In the genomic region with DNA sequence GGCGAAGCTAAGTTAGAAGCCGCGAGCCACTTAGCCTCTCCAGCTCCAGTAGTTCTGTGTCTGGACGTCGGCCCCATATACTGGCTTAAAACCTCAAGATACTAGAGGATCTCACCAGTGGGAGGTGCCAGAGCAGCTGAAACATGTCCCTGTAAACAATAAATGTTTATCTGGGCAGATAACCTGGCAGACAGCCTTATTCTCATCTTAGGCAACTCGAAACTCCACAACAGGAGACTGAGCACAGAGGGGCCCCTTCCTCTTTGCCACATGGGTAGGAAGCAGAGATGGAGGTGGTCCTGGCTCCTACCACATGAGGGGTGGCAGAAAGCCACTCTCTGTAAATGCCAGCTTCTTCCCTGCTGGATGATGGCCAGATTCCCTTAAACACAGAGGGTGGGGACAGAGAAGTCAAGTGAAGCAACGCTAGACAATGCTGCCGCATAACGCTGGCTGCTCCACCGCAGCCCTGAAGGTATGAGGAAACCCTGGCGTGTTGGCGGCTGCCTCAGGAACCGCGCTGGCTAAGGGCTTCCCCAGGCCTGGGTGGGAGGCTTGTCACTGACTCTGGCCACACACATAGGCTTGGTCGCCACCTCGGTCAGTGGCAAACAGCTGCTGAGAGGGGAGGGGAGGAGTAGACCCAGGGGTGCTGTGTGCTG, we compare ENCODE assay signal across 8 cellular contexts.
A peak's percentile ranks its signal among the peaks of the same experiment; 100 is the strongest.
DNase-seq lines count a peak whose midpoint lies in the region; ATAC-seq lines count a peak whose summit lies in the region.

No MANE protein-coding gene starts in this region.

- peak overlapping the region; percentile 31 for H3K27ac ChIP-seq in layer of hippocampus (ENCODE audit: low read depth, low read length)

- ATAC-seq in HG02884 (IDR thresholded peaks at IDR 0.05; ENCODE audit: unreplicated experiment) (no peak), HG03095 (IDR thresholded peaks at IDR 0.05; ENCODE audit: unreplicated experiment) (no peak)

- DNase-seq in C1 segment of cervical spinal cord (lab: John Stamatoyannopoulos, UW) = peak in 11 of 14 donors; percentile 11 to 67 (median 40)
- DNase-seq in MV-4-11 (lab: John Stamatoyannopoulos, UW) = peak; percentile 82
- DNase-seq in brain pericyte (ENCODE audit: low read depth, low spot score) = peak; percentile 53
- DNase-seq in superior temporal gyrus (ENCODE audit: extremely low spot score) = peak; percentile 53
- DNase-seq in stimulated activated CD4-positive, alpha-beta T cell treated with anti-CD3 and anti-CD28 coated beads, Interleukin-12 subunit alpha, Interleukin-12 subunit beta, amount 100 ng/mL, for 4 hours = no peak

- H3K27me3 ChIP-seq in layer of hippocampus (ENCODE audit: control insufficient read depth, insufficient read depth, low read length) = no peaks in the 10 kb centered on the region
